ENCODE assay signal across 7 cellular contexts in the genomic region with DNA sequence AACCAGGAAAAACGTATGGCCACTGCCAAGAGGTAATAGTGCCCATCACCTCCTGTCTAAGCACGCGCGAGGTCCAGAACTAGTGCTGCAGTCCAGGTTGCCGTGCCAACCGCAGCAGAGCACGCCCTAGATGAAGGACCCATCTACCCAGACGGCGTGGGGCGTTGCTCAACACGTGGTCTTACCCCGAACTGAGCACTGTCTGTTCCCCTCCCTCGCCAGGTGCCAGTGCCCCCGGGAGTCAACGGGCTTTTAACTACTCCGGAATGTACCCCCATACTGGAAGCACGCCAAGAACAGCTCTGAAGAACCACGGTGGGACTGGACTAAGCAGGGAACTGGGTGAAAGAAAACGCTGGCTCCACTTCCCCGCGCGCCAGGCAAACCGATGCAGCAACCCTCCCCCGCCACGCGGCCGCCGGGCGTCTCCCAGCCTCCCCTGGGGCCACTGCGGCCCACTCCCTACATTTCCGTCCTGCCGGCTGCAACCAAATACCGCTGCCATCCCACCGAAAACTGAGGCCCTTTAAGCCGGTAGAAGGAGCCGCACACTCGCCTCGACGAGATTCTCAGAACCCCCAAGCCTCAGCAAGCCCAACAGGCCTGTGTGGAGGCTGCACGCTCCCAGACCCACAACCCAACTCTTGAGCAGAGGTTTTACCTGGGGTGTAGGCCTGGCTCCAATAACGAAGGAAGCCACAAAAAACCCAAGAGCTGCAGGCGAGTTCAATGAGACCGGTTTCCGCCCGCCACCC.
DNase-seq lines count a peak whose midpoint lies in the region; ATAC-seq and TF ChIP-seq lines count a peak whose summit lies in the region.

TSS of gene HSPA8 (minus strand) at position 734 of the 755 bp plus-strand sequence. CDS start 812 bp downstream, outside the sequence.

- peaks cover 26% of the 10 kb centered on the region for H3K4me1 ChIP-seq in RWPE2 (ENCODE audit: insufficient read depth, poor library complexity, severe bottlenecking)
- peaks cover 40 to 51% of the 10 kb centered on the region in 2 experiments for H3K4me1 ChIP-seq in neutrophil (ENCODE audit: control insufficient read depth in 1 of 2, insufficient read depth in 1 of 2, low read depth in 1 of 2, low read length in 1 of 2)

- peak within 1 kb of the TSS; percentile 96 for H3K4me3 ChIP-seq in RWPE2 (ENCODE audit: severe bottlenecking)
- H3K4me3 ChIP-seq in neutrophil (ENCODE audit: low read depth in 1 of 2, low read length in 1 of 2): peak within 1 kb of the TSS; percentile 84 to 99

- no peak for TF ChIP-seq CTCF in RWPE2 (IDR thresholded peaks at IDR 0.05; ENCODE audit: poor library complexity, severe bottlenecking)
- no peak for TF ChIP-seq CTCF in neutrophil (IDR thresholded peaks at IDR 0.05)

- H3K27me3 ChIP-seq in RWPE2 (ENCODE audit: insufficient read depth, poor library complexity, severe bottlenecking): no peaks in the 10 kb centered on the region
- H3K27me3 ChIP-seq in neutrophil: no peaks in the 10 kb centered on the region

- peaks cover 69% of the 10 kb centered on the region for H3K36me3 ChIP-seq in RWPE2 (ENCODE audit: low read depth)
- H3K36me3 ChIP-seq in neutrophil: peaks cover 51% of the 10 kb centered on the region

- H3K27ac ChIP-seq in RWPE2 (ENCODE audit: poor library complexity, severe bottlenecking): peak within 1 kb of the TSS; percentile 92
- peak within 1 kb of the TSS; percentile 100 for H3K27ac ChIP-seq in neutrophil
- H3K27ac ChIP-seq in substantia nigra (ENCODE audit: low read depth, low read length, poor library complexity, severe bottlenecking): peak within 1 kb of the TSS; percentile 100

- no peaks in the 10 kb centered on the region for H3K9me3 ChIP-seq in RWPE2 (ENCODE audit: severe bottlenecking)
- no peaks in the 10 kb centered on the region for H3K9me3 ChIP-seq in neutrophil

- ATAC-seq in HG03354 (IDR thresholded peaks at IDR 0.05; ENCODE audit: poor library complexity, severe bottlenecking, unreplicated experiment) (peak; percentile 18), RWPE2 (ENCODE audit: low read depth) (no peak)

- TF ChIP-seq POLR2A in GM18951 (IDR thresholded peaks at IDR 0.05; ENCODE audit: extremely low read depth, insufficient read depth, insufficient read length): peak; percentile 99

- peak; percentile 68 for DNase-seq in RWPE2 (ENCODE audit: low spot score)
- peak; percentile 66 for DNase-seq in activated gamma-delta T cell treated with Interleukin-2 at 50 U/mL for 16 hours
- DNase-seq in foreskin melanocyte: peak; percentile 23
- DNase-seq in substantia nigra (lab: John Stamatoyannopoulos, UW): peak in 46 of 49 donors; percentile 28 to 98 (median 60)

- in situ Hi-C loops in GM18951 (cut with MboI; ENCODE audit: low sequenced_read_pairs, unreplicated experiment): no loop called here
